Comparison of ENCODE assay signal across 1 cellular context in the genomic region with DNA sequence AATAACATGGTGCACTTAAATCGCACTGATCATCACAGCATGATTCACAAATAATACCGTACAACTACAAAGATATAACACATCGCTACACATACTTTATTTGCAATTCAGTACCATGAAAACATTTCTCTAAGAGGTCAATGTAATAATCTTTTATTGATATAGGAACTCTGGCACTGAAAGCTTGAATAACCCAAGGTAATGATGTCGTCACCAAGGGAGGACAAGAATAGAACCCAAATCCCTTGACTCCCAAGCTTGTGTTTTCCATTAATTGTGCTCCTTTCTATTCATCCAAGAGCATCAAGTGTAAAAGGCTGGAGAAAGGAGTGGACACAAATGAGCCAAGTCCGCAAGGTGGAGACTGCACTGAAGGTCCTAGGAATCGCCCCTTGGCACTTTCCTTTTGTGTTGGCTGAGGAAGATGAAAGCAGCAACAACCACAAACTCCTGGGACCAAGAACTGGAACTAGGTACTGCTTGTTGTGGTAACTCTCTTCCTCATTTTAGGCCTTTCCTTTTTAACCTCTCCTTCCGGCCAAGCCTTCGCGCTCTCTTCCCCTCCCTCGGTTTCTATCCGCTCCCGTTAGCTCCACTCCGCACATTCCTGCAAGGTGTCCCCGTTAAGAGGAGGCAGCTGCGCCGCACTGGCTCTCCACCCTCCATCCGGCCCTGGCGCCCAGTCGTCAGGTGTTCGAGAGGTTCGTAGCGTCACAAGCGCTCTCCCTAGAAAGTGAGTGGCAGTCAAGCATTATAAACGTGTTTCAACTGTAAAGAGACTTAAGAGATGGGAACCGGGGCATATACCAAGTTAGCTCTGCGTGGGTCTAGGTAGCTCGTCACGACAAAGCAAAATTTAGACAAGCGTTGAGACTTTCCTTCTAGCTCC.
TF ChIP-seq lines count a peak whose summit lies in the region.

No MANE protein-coding gene starts in this region.

TF ChIP-seq in HepG2, 621 proteins besides CTCF, POLR2A, EP300 and RAD21 (continued from another document):
- TF ChIP-seq ZNF678 (CRISPR knock-in tag; IDR thresholded peaks at IDR 0.05) (no peak), WIZ (CRISPR knock-in tag; IDR thresholded peaks at IDR 0.05) (no peak), MAX (IDR thresholded peaks at IDR 0.05) (no peak), FOXP1 (IDR thresholded peaks at IDR 0.05) (no peak), FOXP1 (CRISPR knock-in tag; IDR thresholded peaks at IDR 0.05) (no peak), ZNF136 (CRISPR knock-in tag; IDR thresholded peaks at IDR 0.05; ENCODE audit: low read depth) (no peak)
